In the genomic region with DNA sequence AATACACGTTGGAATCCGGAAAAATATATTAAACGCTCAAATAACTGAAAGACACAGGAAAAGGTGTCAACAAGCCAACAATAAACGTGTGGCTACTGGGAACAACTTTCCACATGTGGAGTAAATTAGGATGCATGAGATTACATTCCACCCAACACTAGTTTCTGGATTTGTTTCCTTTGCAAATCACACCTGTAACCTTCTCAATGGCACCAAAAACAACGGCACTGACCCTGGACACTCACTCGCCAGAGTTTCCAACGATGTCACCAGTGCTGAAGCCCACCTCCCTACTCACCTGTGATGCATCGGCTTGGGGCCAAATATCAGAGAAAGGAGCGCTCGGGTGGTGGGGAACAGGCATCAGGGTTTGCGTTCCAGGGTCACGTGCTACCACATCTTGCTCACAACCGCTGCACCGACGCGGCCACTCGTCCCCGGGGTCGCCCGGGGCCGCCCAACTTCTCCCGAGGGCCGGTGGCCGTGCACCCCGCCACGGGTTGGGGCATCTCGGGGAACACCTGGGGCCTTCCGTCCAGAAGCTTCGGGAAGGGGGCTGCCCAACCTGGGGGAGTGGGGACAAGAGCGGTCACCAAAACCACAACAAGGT, we compare ENCODE assay signal across 1 cellular context.
TF ChIP-seq lines count a peak whose summit lies in the region.

No MANE protein-coding gene starts in this region.

TF ChIP-seq in K562, 482 proteins besides CTCF, POLR2A, EP300 and RAD21 (continued from another document and continues in another):
- TF ChIP-seq, protein P1, sequence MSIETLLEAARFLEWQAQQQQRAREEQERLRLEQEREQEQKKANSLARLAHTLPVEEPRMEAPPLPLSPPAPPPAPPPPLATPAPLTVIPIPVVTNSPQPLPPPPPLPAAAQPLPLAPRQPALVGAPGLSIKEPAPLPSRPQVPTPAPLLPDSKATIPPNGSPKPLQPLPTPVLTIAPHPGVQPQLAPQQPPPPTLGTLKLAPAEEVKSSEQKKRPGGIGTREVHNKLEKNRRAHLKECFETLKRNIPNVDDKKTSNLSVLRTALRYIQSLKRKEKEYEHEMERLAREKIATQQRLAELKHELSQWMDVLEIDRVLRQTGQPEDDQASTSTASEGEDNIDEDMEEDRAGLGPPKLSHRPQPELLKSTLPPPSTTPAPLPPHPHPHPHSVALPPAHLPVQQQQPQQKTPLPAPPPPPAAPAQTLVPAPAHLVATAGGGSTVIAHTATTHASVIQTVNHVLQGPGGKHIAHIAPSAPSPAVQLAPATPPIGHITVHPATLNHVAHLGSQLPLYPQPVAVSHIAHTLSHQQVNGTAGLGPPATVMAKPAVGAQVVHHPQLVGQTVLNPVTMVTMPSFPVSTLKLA (conservative IDR thresholded peaks at IDR 0.05), result peak in 1 of 2 experiments; percentile 9; a peak in 1 of 4 replicates
- TF ChIP-seq CREBBP (IDR thresholded peaks at IDR 0.05; ENCODE audit: low read depth, low read length), result no peak
- no peak for TF ChIP-seq BRD9 (IDR thresholded peaks at IDR 0.05; ENCODE audit: low read depth, partially characterized antibody)
- TF ChIP-seq DNMT1 (IDR thresholded peaks at IDR 0.05), result no peak
- no peak for TF ChIP-seq SMARCB1 (IDR thresholded peaks at IDR 0.05; ENCODE audit: insufficient read length, low read depth)
- TF ChIP-seq CEBPG (CRISPR knock-in tag; IDR thresholded peaks at IDR 0.05), result no peak
- no peak for TF ChIP-seq CEBPG (tag; conservative IDR thresholded peaks at IDR 0.05 in 1 of 2, IDR thresholded peaks at IDR 0.05 in 1 of 2)
- TF ChIP-seq ZNF140 (CRISPR knock-in tag; IDR thresholded peaks at IDR 0.05), result no peak
- no peak for TF ChIP-seq ZSCAN32 (CRISPR knock-in tag; IDR thresholded peaks at IDR 0.05)
- TF ChIP-seq POLR3A (IDR thresholded peaks at IDR 0.05; ENCODE audit: borderline replicate concordance, extremely low read depth, insufficient read depth, insufficient read length), result no peak
- no peak; the same call in 1 of the 2 replicates for TF ChIP-seq RNF2 (IDR thresholded peaks at IDR 0.05)
- TF ChIP-seq SP2 (IDR thresholded peaks at IDR 0.05; ENCODE audit: extremely low read depth, low read depth, low read length, poor library complexity, severe bottlenecking), result no peak
- TF ChIP-seq CLOCK (CRISPR knock-in tag; IDR thresholded peaks at IDR 0.05; ENCODE audit: borderline replicate concordance), result no peak
- TF ChIP-seq ARID2 (IDR thresholded peaks at IDR 0.05), result no peak
- TF ChIP-seq, protein P2, sequence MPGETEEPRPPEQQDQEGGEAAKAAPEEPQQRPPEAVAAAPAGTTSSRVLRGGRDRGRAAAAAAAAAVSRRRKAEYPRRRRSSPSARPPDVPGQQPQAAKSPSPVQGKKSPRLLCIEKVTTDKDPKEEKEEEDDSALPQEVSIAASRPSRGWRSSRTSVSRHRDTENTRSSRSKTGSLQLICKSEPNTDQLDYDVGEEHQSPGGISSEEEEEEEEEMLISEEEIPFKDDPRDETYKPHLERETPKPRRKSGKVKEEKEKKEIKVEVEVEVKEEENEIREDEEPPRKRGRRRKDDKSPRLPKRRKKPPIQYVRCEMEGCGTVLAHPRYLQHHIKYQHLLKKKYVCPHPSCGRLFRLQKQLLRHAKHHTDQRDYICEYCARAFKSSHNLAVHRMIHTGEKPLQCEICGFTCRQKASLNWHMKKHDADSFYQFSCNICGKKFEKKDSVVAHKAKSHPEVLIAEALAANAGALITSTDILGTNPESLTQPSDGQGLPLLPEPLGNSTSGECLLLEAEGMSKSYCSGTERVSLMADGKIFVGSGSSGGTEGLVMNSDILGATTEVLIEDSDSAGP (CRISPR knock-in tag; IDR thresholded peaks at IDR 0.05), result no peak
- TF ChIP-seq ZNF76 (CRISPR knock-in tag; IDR thresholded peaks at IDR 0.05; ENCODE audit: borderline replicate concordance), result no peak
- no peak; a peak in 1 of 4 replicates for TF ChIP-seq UBTF (IDR thresholded peaks at IDR 0.05; ENCODE audit: borderline replicate concordance in 1 of 2, low read depth in 2 of 2, low read length in 2 of 2)
- TF ChIP-seq, protein P3, sequence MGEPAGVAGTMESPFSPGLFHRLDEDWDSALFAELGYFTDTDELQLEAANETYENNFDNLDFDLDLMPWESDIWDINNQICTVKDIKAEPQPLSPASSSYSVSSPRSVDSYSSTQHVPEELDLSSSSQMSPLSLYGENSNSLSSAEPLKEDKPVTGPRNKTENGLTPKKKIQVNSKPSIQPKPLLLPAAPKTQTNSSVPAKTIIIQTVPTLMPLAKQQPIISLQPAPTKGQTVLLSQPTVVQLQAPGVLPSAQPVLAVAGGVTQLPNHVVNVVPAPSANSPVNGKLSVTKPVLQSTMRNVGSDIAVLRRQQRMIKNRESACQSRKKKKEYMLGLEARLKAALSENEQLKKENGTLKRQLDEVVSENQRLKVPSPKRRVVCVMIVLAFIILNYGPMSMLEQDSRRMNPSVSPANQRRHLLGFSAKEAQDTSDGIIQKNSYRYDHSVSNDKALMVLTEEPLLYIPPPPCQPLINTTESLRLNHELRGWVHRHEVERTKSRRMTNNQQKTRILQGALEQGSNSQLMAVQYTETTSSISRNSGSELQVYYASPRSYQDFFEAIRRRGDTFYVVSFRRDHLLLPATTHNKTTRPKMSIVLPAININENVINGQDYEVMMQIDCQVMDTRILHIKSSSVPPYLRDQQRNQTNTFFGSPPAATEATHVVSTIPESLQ (CRISPR knock-in tag; IDR thresholded peaks at IDR 0.05), result no peak
- peak; percentile 81 for TF ChIP-seq BHLHE40 (IDR thresholded peaks at IDR 0.05; ENCODE audit: low read length)
- TF ChIP-seq TCF7 (IDR thresholded peaks at IDR 0.05; ENCODE audit: borderline replicate concordance), result no peak
- no peak for TF ChIP-seq RB1 (IDR thresholded peaks at IDR 0.05; ENCODE audit: low read depth)
- no peak for TF ChIP-seq DMBX1 (CRISPR knock-in tag; IDR thresholded peaks at IDR 0.05; ENCODE audit: borderline replicate concordance)
- no peak for TF ChIP-seq ZNF274 (IDR thresholded peaks at IDR 0.05; ENCODE audit: borderline replicate concordance, low read depth, low read length)
- TF ChIP-seq E2F1 (CRISPR knock-in tag; IDR thresholded peaks at IDR 0.05), result no peak
- TF ChIP-seq RBFOX2 (IDR thresholded peaks at IDR 0.05; ENCODE audit: low read depth, low read length), result peak; percentile 24
- no peak for TF ChIP-seq HEY1 (CRISPR knock-in tag; IDR thresholded peaks at IDR 0.05; ENCODE audit: borderline replicate concordance)
- peak; percentile 70; the same call in 1 of the 2 replicates for TF ChIP-seq TOE1 (IDR thresholded peaks at IDR 0.05; ENCODE audit: borderline replicate concordance)
- no peak for TF ChIP-seq TOE1 (CRISPR knock-in tag; IDR thresholded peaks at IDR 0.05; ENCODE audit: borderline replicate concordance, low read depth)
- no peak for TF ChIP-seq NR2C2 (CRISPR knock-in tag; IDR thresholded peaks at IDR 0.05)
- no peak for TF ChIP-seq NR2C2 (tag; IDR thresholded peaks at IDR 0.05)
- no peak for TF ChIP-seq NCOA6 (IDR thresholded peaks at IDR 0.05)
- TF ChIP-seq ZNF146 (CRISPR knock-in tag; IDR thresholded peaks at IDR 0.05; ENCODE audit: unreplicated experiment), result no peak
- no peak for TF ChIP-seq CHD2 (IDR thresholded peaks at IDR 0.05; ENCODE audit: low read depth, low read length)
- no peak for TF ChIP-seq ZKSCAN3 (CRISPR knock-in tag; IDR thresholded peaks at IDR 0.05)
- no peak for TF ChIP-seq ZNF395 (CRISPR knock-in tag; IDR thresholded peaks at IDR 0.05)
- TF ChIP-seq ZNF511 (CRISPR knock-in tag; IDR thresholded peaks at IDR 0.05), result no peak
- TF ChIP-seq, protein P4, sequence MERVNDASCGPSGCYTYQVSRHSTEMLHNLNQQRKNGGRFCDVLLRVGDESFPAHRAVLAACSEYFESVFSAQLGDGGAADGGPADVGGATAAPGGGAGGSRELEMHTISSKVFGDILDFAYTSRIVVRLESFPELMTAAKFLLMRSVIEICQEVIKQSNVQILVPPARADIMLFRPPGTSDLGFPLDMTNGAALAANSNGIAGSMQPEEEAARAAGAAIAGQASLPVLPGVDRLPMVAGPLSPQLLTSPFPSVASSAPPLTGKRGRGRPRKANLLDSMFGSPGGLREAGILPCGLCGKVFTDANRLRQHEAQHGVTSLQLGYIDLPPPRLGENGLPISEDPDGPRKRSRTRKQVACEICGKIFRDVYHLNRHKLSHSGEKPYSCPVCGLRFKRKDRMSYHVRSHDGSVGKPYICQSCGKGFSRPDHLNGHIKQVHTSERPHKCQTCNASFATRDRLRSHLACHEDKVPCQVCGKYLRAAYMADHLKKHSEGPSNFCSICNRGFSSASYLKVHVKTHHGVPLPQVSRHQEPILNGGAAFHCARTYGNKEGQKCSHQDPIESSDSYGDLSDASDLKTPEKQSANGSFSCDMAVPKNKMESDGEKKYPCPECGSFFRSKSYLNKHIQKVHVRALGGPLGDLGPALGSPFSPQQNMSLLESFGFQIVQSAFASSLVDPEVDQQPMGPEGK (CRISPR knock-in tag; IDR thresholded peaks at IDR 0.05; ENCODE audit: borderline replicate concordance), result no peak
- TF ChIP-seq SFPQ (IDR thresholded peaks at IDR 0.05; ENCODE audit: low read depth, low read length), result no peak
